Comparison of ENCODE assay signal across 9 cellular contexts in the genomic region with DNA sequence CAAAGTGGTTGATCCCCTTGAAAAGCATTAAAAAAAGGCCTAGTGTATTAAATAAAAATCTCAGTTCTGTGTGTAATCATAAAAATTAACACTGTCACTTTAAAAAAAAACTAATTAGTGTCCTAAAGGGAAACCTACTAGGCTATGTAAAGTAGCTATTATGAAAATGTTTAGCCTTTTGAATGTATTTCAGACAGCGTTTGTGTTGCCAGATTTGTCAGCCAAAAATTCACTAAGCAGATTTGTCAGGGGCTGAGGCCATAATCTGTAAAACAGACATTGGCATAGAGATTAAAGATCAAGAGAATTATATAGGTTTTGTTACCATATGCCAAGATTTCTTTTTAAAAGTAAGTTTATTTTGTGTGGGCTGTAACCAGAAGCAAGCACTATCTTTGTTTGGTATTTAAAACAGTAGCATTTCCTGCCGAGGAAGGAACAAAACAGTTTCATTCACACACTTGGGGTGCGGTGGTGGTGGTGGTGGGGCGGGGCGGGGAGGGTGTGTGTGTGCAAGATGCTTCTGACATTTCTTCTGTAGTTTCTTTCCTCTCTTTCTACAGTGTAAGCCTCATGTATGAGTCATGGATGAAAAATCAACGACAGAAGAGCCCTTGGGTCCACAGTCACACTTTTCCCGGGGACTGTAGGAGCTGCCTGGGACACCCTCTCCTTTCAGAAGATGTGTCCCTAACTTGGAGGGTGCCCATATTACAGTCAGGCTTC.
DNase-seq lines count a peak whose midpoint lies in the region; ATAC-seq lines count a peak whose summit lies in the region.
"Had no signal": no experiment of that assay in that cellular context is flagged by ENCODE, and none has a peak within 500 bp of the region (broad histone marks: within the 10 kb centered on the region; RNA-seq: fewer than 3 reads in every experiment).

No MANE protein-coding gene starts in this region.

- H3K4me3 Mint-ChIP-seq in activated T-cell treated with anti-CD3 and anti-CD28 coated beads, Interleukin-2, amount 50 U/mL, for 72 hours, result no peak overlapping the region
- no peak overlapping the region for H3K4me3 Mint-ChIP-seq in stimulated activated naive CD8-positive, alpha-beta T cell treated with anti-CD3 and anti-CD28 coated beads, Interleukin-15, amount 100 ng/mL, for 72 hours

- H3K27me3 Mint-ChIP-seq in activated T-cell treated with anti-CD3 and anti-CD28 coated beads, Interleukin-2, amount 50 U/mL, for 72 hours (ENCODE audit: low read depth), result peaks cover 12% of the 10 kb centered on the region
- H3K27me3 Mint-ChIP-seq in stimulated activated naive CD8-positive, alpha-beta T cell treated with anti-CD3 and anti-CD28 coated beads, Interleukin-15, amount 100 ng/mL, for 72 hours, result no peaks in the 10 kb centered on the region

- H3K9me3 Mint-ChIP-seq in activated T-cell treated with anti-CD3 and anti-CD28 coated beads, Interleukin-2, amount 50 U/mL, for 72 hours, result no peaks in the 10 kb centered on the region
- no peaks in the 10 kb centered on the region for H3K9me3 Mint-ChIP-seq in stimulated activated naive CD8-positive, alpha-beta T cell treated with anti-CD3 and anti-CD28 coated beads, Interleukin-15, amount 100 ng/mL, for 72 hours

- no peaks in the 10 kb centered on the region for H3K36me3 ChIP-seq in MG63

- no peaks in the 10 kb centered on the region for H3K27me3 ChIP-seq in MG63

- peaks cover 14% of the 10 kb centered on the region for H3K4me1 Mint-ChIP-seq in activated T-cell treated with anti-CD3 and anti-CD28 coated beads, Interleukin-2, amount 50 U/mL, for 72 hours (ENCODE audit: low read depth)
- peaks cover 9% of the 10 kb centered on the region for H3K4me1 Mint-ChIP-seq in stimulated activated naive CD8-positive, alpha-beta T cell treated with anti-CD3 and anti-CD28 coated beads, Interleukin-15, amount 100 ng/mL, for 72 hours

- no peaks in the 10 kb centered on the region for H3K9me3 ChIP-seq in MG63

- H3K27ac Mint-ChIP-seq in activated T-cell treated with anti-CD3 and anti-CD28 coated beads, Interleukin-2, amount 50 U/mL, for 72 hours, result peak overlapping the region; percentile 6
- H3K27ac Mint-ChIP-seq in stimulated activated naive CD8-positive, alpha-beta T cell treated with anti-CD3 and anti-CD28 coated beads, Interleukin-15, amount 100 ng/mL, for 72 hours, result no peak overlapping the region

- peak; percentile 2 to 8 for DNase-seq in activated T-cell treated with anti-CD3 and anti-CD28 coated beads, Interleukin-2, amount 50 U/mL, for 72 hours
- no peak for DNase-seq in activated T-cell treated with anti-CD3 and anti-CD28 coated beads, Interleukin-2, amount 50 U/mL, for 1 hour
- DNase-seq in MG63 (peak; percentile 22), astrocyte of the hippocampus (ENCODE audit: low read depth, low spot score) (peak; percentile 37), DMS53 (lab: John Stamatoyannopoulos, UW) (no peak)
- no peak for DNase-seq in stimulated activated naive CD8-positive, alpha-beta T cell treated with anti-CD3 and anti-CD28 coated beads, Interleukin-15, amount 100 ng/mL, for 72 hours
- DNase-seq: T1000 had no signal

- H3K36me3 Mint-ChIP-seq in activated T-cell treated with anti-CD3 and anti-CD28 coated beads, Interleukin-2, amount 50 U/mL, for 72 hours (ENCODE audit: insufficient read depth in 2 of 2), result no peaks in the 10 kb centered on the region

- no peak overlapping the region for H3K4me3 ChIP-seq in MG63

- peak; percentile 87 to 95 for ATAC-seq in activated T-cell treated with anti-CD3 and anti-CD28 coated beads, Interleukin-2, amount 50 U/mL, for 72 hours (replicated peaks in 1 of 2)
- ATAC-seq in stimulated activated naive CD8-positive, alpha-beta T cell treated with anti-CD3 and anti-CD28 coated beads, Interleukin-15, amount 100 ng/mL, for 72 hours, result peak; percentile 76
- ATAC-seq in HG02623 (IDR thresholded peaks at IDR 0.05; ENCODE audit: unreplicated experiment) (no peak), GM19467 (IDR thresholded peaks at IDR 0.05; ENCODE audit: unreplicated experiment) (no peak)

Comparison
In these comparisons a context has a peak if more than half of its experiments do, and no peak if none do; other contexts are left out.
1. DNase-seq: peak in activated T-cell treated with anti-CD3 and anti-CD28 coated beads, Interleukin-2, amount 50 U/mL, for 72 hours (2 of 2), MG63 (single experiment) and astrocyte of the hippocampus (single experiment); none in activated T-cell treated with anti-CD3 and anti-CD28 coated beads, Interleukin-2, amount 50 U/mL, for 1 hour (single experiment), stimulated activated naive CD8-positive, alpha-beta T cell treated with anti-CD3 and anti-CD28 coated beads, Interleukin-15, amount 100 ng/mL, for 72 hours (0 of 2) and DMS53 (single experiment).
2. ATAC-seq: peak in activated T-cell treated with anti-CD3 and anti-CD28 coated beads, Interleukin-2, amount 50 U/mL, for 72 hours (2 of 2) and stimulated activated naive CD8-positive, alpha-beta T cell treated with anti-CD3 and anti-CD28 coated beads, Interleukin-15, amount 100 ng/mL, for 72 hours (single experiment); none in HG02623 (single experiment) and GM19467 (single experiment).